ENCODE assay signal across 8 cellular contexts in genomic region chr6:90397929-90398674, GRCh38.
DNase-seq lines count a peak whose midpoint lies in the region; ATAC-seq and TF ChIP-seq lines count a peak whose summit lies in the region.

No MANE protein-coding gene starts in this region.

- H3K4me1 Mint-ChIP-seq in activated T-helper 17 cell treated with anti-CD3 and anti-CD28 coated beads, Interleukin-2, amount 50 U/mL, for 72 hours: peaks cover 42% of the 10 kb centered on the region
- H3K4me1 Mint-ChIP-seq in natural killer cell treated with Interleukin-12 subunit alpha and Interleukin-12 subunit beta and Interleukin-15 and Interleukin-18, amount 100 ng/mL, for 72 hours (ENCODE audit: low read depth in 2 of 2): peaks cover 60 to 66% of the 10 kb centered on the region in 2 donors

- ATAC-seq in GM18502 (IDR thresholded peaks at IDR 0.05; ENCODE audit: poor library complexity, unreplicated experiment) (peak; percentile 61), gastrocnemius medialis (no peak)
- ATAC-seq in activated T-helper 17 cell treated with anti-CD3 and anti-CD28 coated beads, Interleukin-2, amount 50 U/mL, for 72 hours (replicated peaks): peak; percentile 87
- peak; percentile 96 for ATAC-seq in natural killer cell treated with Interleukin-12 subunit alpha and Interleukin-12 subunit beta and Interleukin-15 and Interleukin-18, amount 100 ng/mL, for 72 hours

- peaks cover 24% of the 10 kb centered on the region for H3K27me3 ChIP-seq in OCI-LY3 (ENCODE audit: low read depth, low read length)
- peaks cover 0 to 5% (median 4%) of the 10 kb centered on the region in 3 donors for H3K27me3 ChIP-seq in gastrocnemius medialis

- H3K4me2 ChIP-seq in OCI-LY3 (ENCODE audit: low read length): peak overlapping the region; percentile 64

- H4K20me1 ChIP-seq in OCI-LY3 (ENCODE audit: insufficient read depth, low read length): no peaks in the 10 kb centered on the region

- no peaks in the 10 kb centered on the region for H3K9me3 Mint-ChIP-seq in activated T-helper 17 cell treated with anti-CD3 and anti-CD28 coated beads, Interleukin-2, amount 50 U/mL, for 72 hours
- H3K9me3 Mint-ChIP-seq in natural killer cell treated with Interleukin-12 subunit alpha and Interleukin-12 subunit beta and Interleukin-15 and Interleukin-18, amount 100 ng/mL, for 72 hours: no peaks in the 10 kb centered on the region

- H3K36me3 ChIP-seq in OCI-LY3 (replicated peaks; ENCODE audit: low read depth, low read length) (no peaks in the 10 kb centered on the region), gastrocnemius medialis (no peaks in the 10 kb centered on the region)

- TF ChIP-seq CTCF in OCI-LY3 (IDR thresholded peaks at IDR 0.05; ENCODE audit: low read depth, low read length) (no peak), gastrocnemius medialis (IDR thresholded peaks at IDR 0.05 in 4 of 5, conservative IDR thresholded peaks at IDR 0.05 in 1 of 5) (no peak)

- H3K36me3 Mint-ChIP-seq in activated T-helper 17 cell treated with anti-CD3 and anti-CD28 coated beads, Interleukin-2, amount 50 U/mL, for 72 hours (ENCODE audit: low read depth): peaks cover 5% of the 10 kb centered on the region
- H3K36me3 Mint-ChIP-seq in natural killer cell treated with Interleukin-12 subunit alpha and Interleukin-12 subunit beta and Interleukin-15 and Interleukin-18, amount 100 ng/mL, for 72 hours: no peaks in the 10 kb centered on the region

- in situ Hi-C loops in gastrocnemius medialis (cut with MboI; ENCODE audit: low sequenced_read_pairs in 4 of 4): loop anchor here in 3 of 4 donors (5.0 to 10.0 kb wide), 6 partner anchors 79 to 463 kb away; no protein-coding TSS in a partner anchor

- TF ChIP-seq POLR2A in gastrocnemius medialis (IDR thresholded peaks at IDR 0.05): no peak

- no peak overlapping the region for H3K27ac ChIP-seq in OCI-LY3 (ENCODE audit: low read length)
- H3K27ac ChIP-seq in gastrocnemius medialis: no peak overlapping the region

- H3K4me3 Mint-ChIP-seq in activated T-helper 17 cell treated with anti-CD3 and anti-CD28 coated beads, Interleukin-2, amount 50 U/mL, for 72 hours: peak overlapping the region; percentile 61
- H3K4me3 Mint-ChIP-seq in natural killer cell treated with Interleukin-12 subunit alpha and Interleukin-12 subunit beta and Interleukin-15 and Interleukin-18, amount 100 ng/mL, for 72 hours: peak overlapping the region; percentile 34

- intact Hi-C loops in gastrocnemius medialis (cut with DNase I; ENCODE audit: low total_unique reads): loop anchor here (10.0 kb wide), 1 partner anchor 423 kb away; no protein-coding TSS in a partner anchor

- H3K4me1 ChIP-seq in OCI-LY3 (ENCODE audit: low read length) (peaks cover 17% of the 10 kb centered on the region), gastrocnemius medialis (no peaks in the 10 kb centered on the region)

- H3K9me3 ChIP-seq in OCI-LY3 (ENCODE audit: insufficient read depth, low read length): no peaks in the 10 kb centered on the region
- H3K9me3 ChIP-seq in gastrocnemius medialis: no peaks in the 10 kb centered on the region

- no peak overlapping the region for H2AFZ ChIP-seq in OCI-LY3 (ENCODE audit: low read depth, low read length)

- no peak overlapping the region for H3K9ac ChIP-seq in OCI-LY3 (ENCODE audit: low read length)

- H3K27ac Mint-ChIP-seq in activated T-helper 17 cell treated with anti-CD3 and anti-CD28 coated beads, Interleukin-2, amount 50 U/mL, for 72 hours: peak overlapping the region; percentile 90
- H3K27ac Mint-ChIP-seq in natural killer cell treated with Interleukin-12 subunit alpha and Interleukin-12 subunit beta and Interleukin-15 and Interleukin-18, amount 100 ng/mL, for 72 hours: peak overlapping the region; percentile 61 to 74

- H3K4me3 ChIP-seq in OCI-LY3 (ENCODE audit: low read length): peak overlapping the region; percentile 36; the same call in 1 of the 2 replicates
- H3K4me3 ChIP-seq in gastrocnemius medialis: no peak overlapping the region

- no peaks in the 10 kb centered on the region for H3K79me2 ChIP-seq in OCI-LY3 (ENCODE audit: low read length)

- DNase-seq in natural killer cell treated with Interleukin-12 subunit alpha and Interleukin-12 subunit beta and Interleukin-15 and Interleukin-18, amount 100 ng/mL, for 72 hours (ENCODE audit: low spot score): peak; percentile 91
- DNase-seq in NCI-H524 (lab: John Stamatoyannopoulos, UW): no peak
- DNase-seq in NCI-H1048 (lab: John Stamatoyannopoulos, UW): no peak
- DNase-seq in gastrocnemius medialis: no peak
- DNase-seq in SHP77 treated with DMSO at 0.1 percent for 48 hours (lab: John Stamatoyannopoulos, UW): no peak

- no peaks in the 10 kb centered on the region for H3K27me3 Mint-ChIP-seq in activated T-helper 17 cell treated with anti-CD3 and anti-CD28 coated beads, Interleukin-2, amount 50 U/mL, for 72 hours
- peaks cover 6 to 8% of the 10 kb centered on the region in 2 donors for H3K27me3 Mint-ChIP-seq in natural killer cell treated with Interleukin-12 subunit alpha and Interleukin-12 subunit beta and Interleukin-15 and Interleukin-18, amount 100 ng/mL, for 72 hours

Comparison
In these comparisons a context has a peak if more than half of its experiments do, and no peak if none do; other contexts are left out.
1. ATAC-seq: peak in GM18502 (single experiment), activated T-helper 17 cell treated with anti-CD3 and anti-CD28 coated beads, Interleukin-2, amount 50 U/mL, for 72 hours (single experiment) and natural killer cell treated with Interleukin-12 subunit alpha and Interleukin-12 subunit beta and Interleukin-15 and Interleukin-18, amount 100 ng/mL, for 72 hours (2 of 2); none in gastrocnemius medialis (0 of 2).